18 cellular contexts compared by ENCODE assay signal in the genomic region with DNA sequence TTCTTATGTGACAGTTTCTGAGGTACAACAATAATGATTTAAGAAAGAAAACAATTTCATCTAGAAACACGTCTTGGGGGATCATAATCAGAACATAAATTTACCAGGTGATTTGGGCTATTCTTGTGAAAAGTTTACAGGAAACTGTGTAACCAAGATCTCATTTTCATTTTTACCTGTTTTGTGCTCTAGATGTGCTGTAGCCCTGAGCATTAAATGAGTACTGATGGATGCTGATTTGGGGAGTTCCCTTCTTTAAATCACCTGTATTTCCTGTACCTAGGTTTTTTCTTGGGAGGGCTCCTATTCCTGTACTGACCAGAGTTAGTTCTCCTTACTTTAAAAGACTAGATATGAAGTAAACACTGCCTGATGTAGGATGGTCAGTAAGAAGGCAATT. TPM values are rescaled to one million over a fixed set of nuclear protein-coding genes. Genes with fewer than 3 reads are reported as not detected.
DNase-seq lines count a peak whose midpoint lies in the region; ATAC-seq, FAIRE-seq and TF ChIP-seq lines count a peak whose summit lies in the region.
"Had no signal": no experiment of that assay in that cellular context is flagged by ENCODE, and none has a peak within 500 bp of the region (broad histone marks: within the 10 kb centered on the region; RNA-seq: fewer than 3 reads in every experiment).

No MANE protein-coding gene starts in this region.

- intact Hi-C loops in CD4-positive, alpha-beta T cell (cut with DNase I, micrococcal nuclease) = no loop called here
- intact Hi-C loops in activated CD8-positive, alpha-beta T cell treated with anti-CD3 and anti-CD28 coated beads for 36 hours (cut with micrococcal nuclease) = no loop called here

- CTCF ChIA-PET in CD4-positive, alpha-beta T cell (lab: Charles Lee) = interaction anchor here (0.9 to 1.4 kb wide), 2 partner anchors 32 to 36 kb away, joined by 3 read pairs; no protein-coding TSS in a partner anchor
- CTCF ChIA-PET in activated CD8-positive, alpha-beta T cell treated with anti-CD3 and anti-CD28 coated beads for 36 hours (lab: Charles Lee) = interaction anchor here (1.0 to 2.2 kb wide), 3 partner anchors 9 to 36 kb away, joined by 3 to 8 read pairs (median 4); a partner anchor contains a TSS

- TF ChIP-seq CTCF in CD4-positive, alpha-beta T cell (IDR thresholded peaks at IDR 0.05) = no peak
- TF ChIP-seq CTCF in activated CD8-positive, alpha-beta T cell treated with anti-CD3 and anti-CD28 coated beads for 36 hours (IDR thresholded peaks at IDR 0.05) = no peak

- H3K27me3 ChIP-seq in CD4-positive, alpha-beta T cell (ENCODE audit: control insufficient read depth, insufficient read depth, low read length) = no peaks in the 10 kb centered on the region
- H3K27me3 ChIP-seq: BE2C, gastrocnemius medialis, ovary, sigmoid colon, testis had no signal

- peaks cover 94% of the 10 kb centered on the region for H3K4me1 Mint-ChIP-seq in CD4-positive, alpha-beta T cell (ENCODE audit: low read depth)
- peaks cover 86% of the 10 kb centered on the region for H3K4me1 Mint-ChIP-seq in activated CD8-positive, alpha-beta T cell treated with anti-CD3 and anti-CD28 coated beads for 36 hours (ENCODE audit: low read depth)
- peaks cover 89 to 99% of the 10 kb centered on the region in 2 donors for H3K4me1 Mint-ChIP-seq in immature natural killer cell

- H3K27ac Mint-ChIP-seq in CD4-positive, alpha-beta T cell = no peak overlapping the region
- H3K27ac Mint-ChIP-seq in activated CD8-positive, alpha-beta T cell treated with anti-CD3 and anti-CD28 coated beads for 36 hours = peak overlapping the region; percentile 62
- peak overlapping the region in 4 of 6 donors; percentile 2 to 15 (median 10) for H3K27ac Mint-ChIP-seq in immature natural killer cell

- H3K27ac ChIP-seq in CD4-positive, alpha-beta T cell (ENCODE audit: low read depth, low read length) = no peak overlapping the region
- H3K27ac ChIP-seq: ovary, sigmoid colon, testis had no signal

- POLR2A ChIA-PET in CD4-positive, alpha-beta T cell (lab: Charles Lee) = interaction anchor here (6.0 to 8.7 kb wide), 2 partner anchors 11 to 35 kb away, joined by 50 to 79 read pairs; a partner anchor contains a TSS
- POLR2A ChIA-PET in activated CD8-positive, alpha-beta T cell treated with anti-CD3 and anti-CD28 coated beads for 36 hours (lab: Charles Lee) = interaction anchor here (1.6 to 30.1 kb wide), 4 partner anchors 11 to 98 kb away, joined by 3 to 384 read pairs (median 72); a partner anchor contains a TSS

- peak overlapping the region; percentile 5 for H3K4me3 Mint-ChIP-seq in CD4-positive, alpha-beta T cell
- H3K4me3 Mint-ChIP-seq in activated CD8-positive, alpha-beta T cell treated with anti-CD3 and anti-CD28 coated beads for 36 hours = no peak overlapping the region
- H3K4me3 Mint-ChIP-seq in immature natural killer cell = peak overlapping the region in 4 of 5 donors; percentile 8 to 67 (median 46)

- ATAC-seq in CD4-positive, alpha-beta T cell (ENCODE audit: poor library complexity) = no peak
- peak; percentile 26 for ATAC-seq in activated CD8-positive, alpha-beta T cell treated with anti-CD3 and anti-CD28 coated beads for 36 hours
- no peak for ATAC-seq in GM18870 (IDR thresholded peaks at IDR 0.05; ENCODE audit: unreplicated experiment)
- ATAC-seq: gastrocnemius medialis, left ventricle myocardium superior had no signal

- no peak for DNase-seq in CD4-positive, alpha-beta T cell
- no peak for DNase-seq in GM18507 (ENCODE audit: extremely low spot score, insufficient read length, low read depth)
- DNase-seq in activated CD8-positive, alpha-beta T cell treated with anti-CD3 and anti-CD28 coated beads for 36 hours = no peak
- no peak for DNase-seq in immature natural killer cell
- no peak for DNase-seq in DMS53 treated with DMSO at 0.1 percent for 48 hours (lab: John Stamatoyannopoulos, UW; ENCODE audit: unreplicated experiment)
- no peak for DNase-seq in NCI-H2227 treated with DMSO at 0.1 percent for 48 hours (lab: John Stamatoyannopoulos, UW)
- DNase-seq: amygdala, BE2C, DMS53, gastrocnemius medialis, left ventricle myocardium superior, NCI-H1092, NCI-H2107, NCI-H69, ovary, sigmoid colon, testis had no signal

- H3K9me3 ChIP-seq in CD4-positive, alpha-beta T cell (ENCODE audit: control insufficient read depth, low read length) = no peaks in the 10 kb centered on the region
- H3K9me3 ChIP-seq: BE2C, gastrocnemius medialis, ovary, sigmoid colon, testis had no signal

- peak; percentile 38 for FAIRE-seq in GM18507 (lab: Jason Lieb, UNC)

- no peaks in the 10 kb centered on the region for H3K9me3 Mint-ChIP-seq in CD4-positive, alpha-beta T cell
- H3K9me3 Mint-ChIP-seq in activated CD8-positive, alpha-beta T cell treated with anti-CD3 and anti-CD28 coated beads for 36 hours = no peaks in the 10 kb centered on the region
- no peaks in the 10 kb centered on the region for H3K9me3 Mint-ChIP-seq in immature natural killer cell

- H3K36me3 Mint-ChIP-seq in CD4-positive, alpha-beta T cell (ENCODE audit: low read depth) = peaks cover 46% of the 10 kb centered on the region
- H3K36me3 Mint-ChIP-seq in activated CD8-positive, alpha-beta T cell treated with anti-CD3 and anti-CD28 coated beads for 36 hours (ENCODE audit: low read depth) = peaks cover 38% of the 10 kb centered on the region
- H3K36me3 Mint-ChIP-seq in immature natural killer cell = no peaks in the 10 kb centered on the region

- no peaks in the 10 kb centered on the region for H3K27me3 Mint-ChIP-seq in CD4-positive, alpha-beta T cell
- no peaks in the 10 kb centered on the region for H3K27me3 Mint-ChIP-seq in activated CD8-positive, alpha-beta T cell treated with anti-CD3 and anti-CD28 coated beads for 36 hours
- peaks cover 0 to 2% (median 0%) of the 10 kb centered on the region in 3 donors for H3K27me3 Mint-ChIP-seq in immature natural killer cell (ENCODE audit: low read depth in 3 of 3)

RNA-seq across cellular contexts. Expression of a gene that starts 12.7 kb away (rescaled TPM):
- 100 to 1,000 TPM; 376 to 401 TPM for total RNA-seq in CD4-positive, alpha-beta T cell
- 100 to 1,000 TPM; 181 to 209 TPM for total RNA-seq in activated CD8-positive, alpha-beta T cell treated with anti-CD3 and anti-CD28 coated beads for 36 hours
- 100 to 1,000 TPM; 322 to 380 (median 361) TPM for polyA plus RNA-seq in immature natural killer cell

RNA-seq across cellular contexts. Expression of a gene that starts 35.5 kb away (rescaled TPM):
- 100 to 1,000 TPM; 151 to 156 TPM for total RNA-seq in CD4-positive, alpha-beta T cell
- 100 to 1,000 TPM; 110 to 113 TPM for total RNA-seq in activated CD8-positive, alpha-beta T cell treated with anti-CD3 and anti-CD28 coated beads for 36 hours
- polyA plus RNA-seq in immature natural killer cell = 100 to 1,000 TPM; 340 to 565 (median 409) TPM
